Comparison of ENCODE assay signal across 11 cellular contexts in genomic region chr1:55287732-55288131, GRCh38.
DNase-seq lines count a peak whose midpoint lies in the region; ATAC-seq, FAIRE-seq and TF ChIP-seq lines count a peak whose summit lies in the region.
"Had no signal": no experiment of that assay in that cellular context is flagged by ENCODE, and none has a peak within 500 bp of the region (broad histone marks: within the 10 kb centered on the region; RNA-seq: fewer than 3 reads in every experiment).

No MANE protein-coding gene starts in this region.

- no peaks in the 10 kb centered on the region for H3K79me2 ChIP-seq in GM12878 (ENCODE audit: control insufficient read depth, insufficient read depth, low read length)

- peak overlapping the region; percentile 37; the same call in 1 of the 2 replicates for H3K27ac ChIP-seq in GM12878 (ENCODE audit: control insufficient read depth, insufficient read depth)

- TF ChIP-seq POLR2A in GM12878 (IDR thresholded peaks at IDR 0.05; ENCODE audit: low read depth, low read length): no peak

- ATAC-seq in GM18499 (IDR thresholded peaks at IDR 0.05; ENCODE audit: insufficient read depth, unreplicated experiment) (peak; percentile 27), GM19467 (IDR thresholded peaks at IDR 0.05; ENCODE audit: unreplicated experiment) (peak; percentile 28), HG03095 (IDR thresholded peaks at IDR 0.05; ENCODE audit: unreplicated experiment) (peak; percentile 36), GM12878 (peak; percentile 66)

- no peak for TF ChIP-seq CTCF in GM12878 (IDR thresholded peaks at IDR 0.05 in 2 of 3, conservative IDR thresholded peaks at IDR 0.05 in 1 of 3; ENCODE audit: control insufficient read depth in 2 of 3, extremely low read depth in 1 of 3, insufficient read depth in 1 of 3, low read depth in 3 of 3, low read length in 3 of 3)

- H4K20me1 ChIP-seq in GM12878 (ENCODE audit: control insufficient read depth, insufficient read depth): no peaks in the 10 kb centered on the region

- no peak overlapping the region for H3K27ac Mint-ChIP-seq in immature natural killer cell

- WGBS in GM12878 (ENCODE audit: insufficient coverage, insufficient replicate concordance, low lambda C conversion rate, missing lambda C conversion rate): 3% methylated on average over 9 of the region's 9 CpGs

- peaks cover 18% of the 10 kb centered on the region for H3K4me1 ChIP-seq in GM12878 (ENCODE audit: control insufficient read depth, insufficient read depth, low read length)

- BruUV-seq in GM12878 (replicated peaks; lab: Mats Ljungman, UMichigan): TSS peak; percentile 98

- H2AFZ ChIP-seq in GM12878 (ENCODE audit: control insufficient read depth, low read depth, low read length): peak overlapping the region; percentile 62

- peaks cover 0 to 4% (median 2%) of the 10 kb centered on the region in 3 donors for H3K27me3 Mint-ChIP-seq in immature natural killer cell (ENCODE audit: low read depth in 3 of 3)

- no peak for FAIRE-seq in GM12878 (lab: Jason Lieb, UNC)
- FAIRE-seq: H1 had no signal

- H3K4me3 ChIP-seq in GM12878: no peak overlapping the region

- RAD21 ChIA-PET in GM12878 (lab: Charles Lee; ENCODE audit: unreplicated experiment): interaction anchor here (0.7 to 5.8 kb wide), 7 partner anchors 10 to 1297 kb away, joined by 3 to 43 read pairs (median 5); no protein-coding TSS in a partner anchor

- no peaks in the 10 kb centered on the region for H3K36me3 ChIP-seq in GM12878 (ENCODE audit: control insufficient read depth in 2 of 2, insufficient read depth in 2 of 2, low read length in 1 of 2)

- no peaks in the 10 kb centered on the region for H3K4me1 Mint-ChIP-seq in immature natural killer cell

- TF ChIP-seq EP300 in GM12878 (IDR thresholded peaks at IDR 0.05; ENCODE audit: borderline replicate concordance in 1 of 2, control insufficient read depth in 1 of 2, low read depth in 2 of 2, low read length in 2 of 2): no peak

- CTCF ChIA-PET in GM12878 (lab: Yijun Ruan, JAX): interaction anchor here (0.6 to 13.2 kb wide), 10 partner anchors 8 to 1422 kb away, joined by 3 to 138 read pairs (median 6); no protein-coding TSS in a partner anchor

- no peaks in the 10 kb centered on the region for H3K9me3 ChIP-seq in GM12878 (replicated peaks; ENCODE audit: control insufficient read depth, insufficient read depth, low read length)

- intact Hi-C loops in GM12878 (cut with micrococcal nuclease; ENCODE audit: unreplicated experiment): loop anchor here (5.0 to 10.0 kb wide), 3 partner anchors 187 to 1535 kb away; no protein-coding TSS in a partner anchor

- H3K36me3 Mint-ChIP-seq in immature natural killer cell: no peaks in the 10 kb centered on the region

- SMC1A ChIA-PET in GM12878 (lab: Charles Lee; ENCODE audit: uncharacterized antibody, unreplicated experiment): interaction anchor here (0.9 to 7.3 kb wide), 8 partner anchors 10 to 1424 kb away, joined by 3 to 59 read pairs (median 5); no protein-coding TSS in a partner anchor

- H3K4me3 Mint-ChIP-seq in immature natural killer cell: no peak overlapping the region

- in situ Hi-C loops in GM12878 (cut with MboI): loop anchor here (10.0 kb wide), 1 partner anchor 607 kb away; no protein-coding TSS in a partner anchor

- H3K9me3 Mint-ChIP-seq in immature natural killer cell: no peaks in the 10 kb centered on the region

- DNase-seq in GM12878 (ENCODE audit: low read depth, low spot score) (no peak), nucleus accumbens (lab: John Stamatoyannopoulos, UW) (no peak), GM19240 (ENCODE audit: insufficient read length, low spot score) (no peak), immature natural killer cell (no peak), amygdala (lab: John Stamatoyannopoulos, UW) (no peak)
- DNase-seq: occipital lobe, SHP77 treated with DMSO at 0.1 percent for 48 hours had no signal

- POLR2A ChIA-PET in GM12878 (lab: Charles Lee): interaction anchor here (0.6 kb wide), 2 partner anchors 8 to 1408 kb away, joined by 3 to 4 read pairs; no protein-coding TSS in a partner anchor

- H3K4me2 ChIP-seq in GM12878 (ENCODE audit: control insufficient read depth, insufficient read depth): peak overlapping the region; percentile 36

- H3K27me3 ChIP-seq in GM12878 (replicated peaks in 1 of 2; ENCODE audit: control insufficient read depth in 2 of 2, insufficient read depth in 2 of 2, low read length in 1 of 2): no peaks in the 10 kb centered on the region; a peak in 1 of 4 replicates

- no peak overlapping the region for H3K9ac ChIP-seq in GM12878 (ENCODE audit: control insufficient read depth, insufficient read depth, low read length)

- TF ChIP-seq RAD21 in GM12878 (IDR thresholded peaks at IDR 0.05; ENCODE audit: insufficient read depth, low read depth, low read length): no peak

TF ChIP-seq in GM12878, 131 proteins besides CTCF, POLR2A, EP300 and RAD21:
- TF ChIP-seq MEF2A (IDR thresholded peaks at IDR 0.05; ENCODE audit: insufficient read depth, low read depth, low read length) (no peak), EGR1 (IDR thresholded peaks at IDR 0.05; ENCODE audit: borderline replicate concordance in 1 of 2, low read depth in 2 of 2, low read length in 2 of 2) (0 out of 3 replicates have a peak, but pooled peaks of 1 of the 2 experiments have one; percentile 12), BHLHE40 (IDR thresholded peaks at IDR 0.05; ENCODE audit: borderline replicate concordance in 1 of 2, low read depth in 2 of 2, low read length in 1 of 2) (peak; percentile 84 to 88; a peak in 3 of 4 replicates)
